ENCODE assay signal across 6 cellular contexts in genomic region chr19:36128392-36128736, GRCh38. TPM values are rescaled to one million over a fixed set of nuclear protein-coding genes. Genes with fewer than 3 reads are reported as not detected.
DNase-seq lines count a peak whose midpoint lies in the region; ATAC-seq, FAIRE-seq and TF ChIP-seq lines count a peak whose summit lies in the region.

No MANE protein-coding gene starts in this region.

- H3K4me2 ChIP-seq in HepG2 (ENCODE audit: low read depth, low read length) = peak overlapping the region; percentile 90

- FAIRE-seq in HepG2 (lab: Jason Lieb, UNC) = peak; percentile 30

- peak; percentile 42 for ATAC-seq in HepG2
- ATAC-seq in HG03457 (IDR thresholded peaks at IDR 0.05; ENCODE audit: unreplicated experiment) = no peak

- POLR2A ChIA-PET in HepG2 (lab: Yijun Ruan, JAX) = interaction anchor here (1.0 to 3.3 kb wide), 16 partner anchors 9 to 361 kb away, joined by 3 to 51 read pairs (median 8); partner anchors contain the start of genes CAPNS1, POLR2I, TBCB and THAP8

- no TSS peak for BruUV-seq in HepG2 (replicated peaks; lab: Mats Ljungman, UMichigan)

- CTCF ChIA-PET in HepG2 (lab: Yijun Ruan, JAX; ENCODE audit: low intra/inter-chr PET ratio, low total read pairs) = interaction anchor here (0.7 to 1.9 kb wide), 4 partner anchors 8 to 365 kb away, joined by 3 to 44 read pairs (median 3); no protein-coding TSS in a partner anchor

- TF ChIP-seq POLR2A in HepG2 (IDR thresholded peaks at IDR 0.05; ENCODE audit: insufficient read depth in 1 of 2, low read depth in 2 of 2, low read length in 2 of 2) = 0 out of 4 replicates have a peak, but pooled peaks of 1 of the 2 experiments have one; percentile 1

- no peaks in the 10 kb centered on the region for H3K79me2 ChIP-seq in HepG2 (ENCODE audit: insufficient read depth, low read length)

- H3K9me3 ChIP-seq in WERI-Rb-1 (ENCODE audit: severe bottlenecking) (no peaks in the 10 kb centered on the region), HepG2 (ENCODE audit: low read length) (no peaks in the 10 kb centered on the region)

- H3K36me3 ChIP-seq in WERI-Rb-1 = peaks cover 18% of the 10 kb centered on the region
- H3K36me3 ChIP-seq in HepG2 (replicated peaks in 1 of 2; ENCODE audit: control insufficient read depth in 1 of 2, insufficient read depth in 2 of 2, low read length in 2 of 2) = peaks cover 4 to 20% of the 10 kb centered on the region in 2 experiments; a peak in 3 of 5 replicates

- TF ChIP-seq EP300 in HepG2 (IDR thresholded peaks at IDR 0.05; ENCODE audit: low read depth in 2 of 2, low read length in 2 of 2) = no peak
- no peak for TF ChIP-seq EP300 in HepG2 (CRISPR knock-in tag; IDR thresholded peaks at IDR 0.05; ENCODE audit: borderline replicate concordance)

- H3K9ac ChIP-seq in HepG2 (ENCODE audit: insufficient read depth, low read depth, low read length) = peak overlapping the region; percentile 57

- intact Hi-C loops in HepG2 (cut with micrococcal nuclease; ENCODE audit: unreplicated experiment) = loop anchor here (1.0 to 10.0 kb wide), 2 partner anchors 8 to 366 kb away; no protein-coding TSS in a partner anchor

- H3K4me3 ChIP-seq in WERI-Rb-1 (ENCODE audit: low read depth, low read length) = peak overlapping the region; percentile 67
- H3K4me3 ChIP-seq in HepG2 (replicated peaks in 1 of 3; ENCODE audit: insufficient read depth in 1 of 3, low read depth in 2 of 3, low read length in 3 of 3) = peak overlapping the region; percentile 36 to 76 (median 72)

- H3K27me3 ChIP-seq in WERI-Rb-1 (ENCODE audit: insufficient read depth, low read depth, severe bottlenecking) = no peaks in the 10 kb centered on the region
- no peaks in the 10 kb centered on the region for H3K27me3 ChIP-seq in HepG2 (ENCODE audit: control insufficient read depth in 1 of 2, insufficient read depth in 2 of 2, low read length in 2 of 2)

- TF ChIP-seq RAD21 in HepG2 (CRISPR knock-in tag; IDR thresholded peaks at IDR 0.05) = no peak

- in situ Hi-C loops in HepG2 (cut with HindIII; ENCODE audit: extremely low pct_ligation_motif_present, low pct_unique_long_range_greater_than_20kb) = loop anchor here (5.0 kb wide), 1 partner anchor 44 kb away; no protein-coding TSS in a partner anchor

- peak overlapping the region; percentile 36 for H2AFZ ChIP-seq in HepG2 (ENCODE audit: low read length)

- no peaks in the 10 kb centered on the region for H4K20me1 ChIP-seq in HepG2 (ENCODE audit: insufficient read depth, low read length)

- WGBS in HepG2 (ENCODE audit: low lambda C conversion rate) = 3% methylated on average over 10 of the region's 10 CpGs

- peaks cover 45% of the 10 kb centered on the region for H3K4me1 ChIP-seq in HepG2 (ENCODE audit: insufficient read depth, low read length)

- TF ChIP-seq CTCF in WERI-Rb-1 (IDR thresholded peaks at IDR 0.05; ENCODE audit: low read depth, low read length) (no peak), HepG2 (CRISPR knock-in tag; IDR thresholded peaks at IDR 0.05) (no peak)

- H3K27ac ChIP-seq in WERI-Rb-1 = peak overlapping the region; percentile 92
- peak overlapping the region; percentile 90 for H3K27ac ChIP-seq in HepG2 (ENCODE audit: extremely low read length, insufficient read depth, low read length)

- DNase-seq in NCI-H1694 treated with DMSO at 0.1 percent for 48 hours (lab: John Stamatoyannopoulos, UW) (peak; percentile 31), NCI-H1694 (lab: John Stamatoyannopoulos, UW) (no peak), WERI-Rb-1 (peak; percentile 50), HepG2 (ENCODE audit: low spot score) (peak; percentile 52), RKO (ENCODE audit: low spot score) (no peak)

RNA-seq across cellular contexts. Expression of gene CAPNS1, which starts 11.5 kb away (rescaled TPM):
- total RNA-seq in HepG2 (2016; rRNA removed; fragmentation: Illumina TruSeq; extraction: Trizol) = 280 and 322 TPM in 2 replicates
- 123 and 145 TPM in 2 replicates for total RNA-seq in HepG2 (2016; cell fraction: cytosol; rRNA removed; fragmentation: Illumina TruSeq; extraction: Trizol; ENCODE audit: low read depth)
- total RNA-seq in HepG2 (2016; cell fraction: insoluble cytoplasmic fraction; rRNA removed; fragmentation: Illumina TruSeq; extraction: Trizol) = 261 and 342 TPM in 2 replicates
- total RNA-seq in HepG2 (2016; cell fraction: membrane; rRNA removed; fragmentation: Illumina TruSeq; extraction: Trizol) = 152 and 172 TPM in 2 replicates
- total RNA-seq in HepG2 (2016; cell fraction: nucleus; rRNA removed; fragmentation: Illumina TruSeq; extraction: Trizol) = 96.9 and 104 TPM in 2 replicates
- 526 and 533 TPM in 2 replicates for polyA plus RNA-seq in HepG2 (2011; rRNA removed)
- polyA plus RNA-seq in HepG2 (2011; cell fraction: cytosol; rRNA removed) = 204 and 262 TPM in 2 replicates
- polyA plus RNA-seq in HepG2 (2011; cell fraction: nucleus; rRNA removed) = 119 and 132 TPM in 2 replicates
- 299 and 302 TPM in 2 replicates for polyA plus RNA-seq in HepG2 (2012)
- polyA plus RNA-seq in HepG2 (2016; cell fraction: cytosol; fragmentation: Illumina TruSeq; extraction: Trizol; ENCODE audit: low read depth) = 206 and 217 TPM in 2 replicates
- polyA plus RNA-seq in HepG2 (2016; cell fraction: insoluble cytoplasmic fraction; fragmentation: Illumina TruSeq; extraction: Trizol; ENCODE audit: low read depth) = 455 and 533 TPM in 2 replicates
- 241 and 270 TPM in 2 replicates for polyA plus RNA-seq in HepG2 (2016; cell fraction: membrane; fragmentation: Illumina TruSeq; extraction: Trizol; ENCODE audit: low read depth)
- 326 and 330 TPM in 2 replicates for polyA plus RNA-seq in HepG2 (2016; cell fraction: nucleus; fragmentation: Illumina TruSeq; extraction: Trizol; ENCODE audit: insufficient read depth, low read depth)
- polyA minus RNA-seq in HepG2 (2011; rRNA and poly(A)+ RNA removed; ENCODE audit: low replicate concordance) = 458 and 714 TPM in 2 replicates
- 195 and 198 TPM in 2 replicates for polyA minus RNA-seq in HepG2 (2011; cell fraction: cytosol; rRNA and poly(A)+ RNA removed)
- polyA minus RNA-seq in HepG2 (2011; cell fraction: nucleus; rRNA and poly(A)+ RNA removed) = 43.9 and 66.4 TPM in 2 replicates

RNA-seq across cellular contexts. Expression of gene TBCB, which starts 13.1 kb away (rescaled TPM):
- 271 and 302 TPM in 2 replicates for total RNA-seq in HepG2 (2016; rRNA removed; fragmentation: Illumina TruSeq; extraction: Trizol)
- 111 and 137 TPM in 2 replicates for total RNA-seq in HepG2 (2016; cell fraction: cytosol; rRNA removed; fragmentation: Illumina TruSeq; extraction: Trizol; ENCODE audit: low read depth)
- total RNA-seq in HepG2 (2016; cell fraction: insoluble cytoplasmic fraction; rRNA removed; fragmentation: Illumina TruSeq; extraction: Trizol) = 287 and 330 TPM in 2 replicates
- total RNA-seq in HepG2 (2016; cell fraction: membrane; rRNA removed; fragmentation: Illumina TruSeq; extraction: Trizol) = 147 and 172 TPM in 2 replicates
- 88.1 and 109 TPM in 2 replicates for total RNA-seq in HepG2 (2016; cell fraction: nucleus; rRNA removed; fragmentation: Illumina TruSeq; extraction: Trizol)
- 245 and 276 TPM in 2 replicates for polyA plus RNA-seq in HepG2 (2011; rRNA removed)
- 268 and 334 TPM in 2 replicates for polyA plus RNA-seq in HepG2 (2011; cell fraction: cytosol; rRNA removed)
- 216 and 224 TPM in 2 replicates for polyA plus RNA-seq in HepG2 (2011; cell fraction: nucleus; rRNA removed)
- 194 and 206 TPM in 2 replicates for polyA plus RNA-seq in HepG2 (2012)
- polyA plus RNA-seq in HepG2 (2016; cell fraction: cytosol; fragmentation: Illumina TruSeq; extraction: Trizol; ENCODE audit: low read depth) = 122 and 132 TPM in 2 replicates
- polyA plus RNA-seq in HepG2 (2016; cell fraction: insoluble cytoplasmic fraction; fragmentation: Illumina TruSeq; extraction: Trizol; ENCODE audit: low read depth) = 315 and 344 TPM in 2 replicates
- 131 and 152 TPM in 2 replicates for polyA plus RNA-seq in HepG2 (2016; cell fraction: membrane; fragmentation: Illumina TruSeq; extraction: Trizol; ENCODE audit: low read depth)
- polyA plus RNA-seq in HepG2 (2016; cell fraction: nucleus; fragmentation: Illumina TruSeq; extraction: Trizol; ENCODE audit: insufficient read depth, low read depth) = 199 and 208 TPM in 2 replicates
- 123 and 179 TPM in 2 replicates for polyA minus RNA-seq in HepG2 (2011; rRNA and poly(A)+ RNA removed; ENCODE audit: low replicate concordance)
- polyA minus RNA-seq in HepG2 (2011; cell fraction: cytosol; rRNA and poly(A)+ RNA removed) = 73.9 and 84.3 TPM in 2 replicates
- 23.3 and 34.8 TPM in 2 replicates for polyA minus RNA-seq in HepG2 (2011; cell fraction: nucleus; rRNA and poly(A)+ RNA removed)

RNA-seq across cellular contexts. Expression of gene POLR2I, which starts 13.7 kb away (rescaled TPM):
- 101 and 104 TPM in 2 replicates for total RNA-seq in HepG2 (2016; rRNA removed; fragmentation: Illumina TruSeq; extraction: Trizol)
- total RNA-seq in HepG2 (2016; cell fraction: cytosol; rRNA removed; fragmentation: Illumina TruSeq; extraction: Trizol; ENCODE audit: low read depth) = 200 and 257 TPM in 2 replicates
- total RNA-seq in HepG2 (2016; cell fraction: insoluble cytoplasmic fraction; rRNA removed; fragmentation: Illumina TruSeq; extraction: Trizol) = 89.2 and 111 TPM in 2 replicates
- total RNA-seq in HepG2 (2016; cell fraction: membrane; rRNA removed; fragmentation: Illumina TruSeq; extraction: Trizol) = 150 and 193 TPM in 2 replicates
- total RNA-seq in HepG2 (2016; cell fraction: nucleus; rRNA removed; fragmentation: Illumina TruSeq; extraction: Trizol) = 28.9 and 41.0 TPM in 2 replicates
- polyA plus RNA-seq in HepG2 (2011; rRNA removed) = 40.5 and 41.1 TPM in 2 replicates
- 43.3 and 68.7 TPM in 2 replicates for polyA plus RNA-seq in HepG2 (2011; cell fraction: cytosol; rRNA removed)
- polyA plus RNA-seq in HepG2 (2011; cell fraction: nucleus; rRNA removed) = 35.8 and 39.5 TPM in 2 replicates
- polyA plus RNA-seq in HepG2 (2012) = 54.5 and 79.4 TPM in 2 replicates
- polyA plus RNA-seq in HepG2 (2016; cell fraction: cytosol; fragmentation: Illumina TruSeq; extraction: Trizol; ENCODE audit: low read depth) = 272 and 302 TPM in 2 replicates
- 78.5 and 105 TPM in 2 replicates for polyA plus RNA-seq in HepG2 (2016; cell fraction: insoluble cytoplasmic fraction; fragmentation: Illumina TruSeq; extraction: Trizol; ENCODE audit: low read depth)
- 180 and 196 TPM in 2 replicates for polyA plus RNA-seq in HepG2 (2016; cell fraction: membrane; fragmentation: Illumina TruSeq; extraction: Trizol; ENCODE audit: low read depth)
- polyA plus RNA-seq in HepG2 (2016; cell fraction: nucleus; fragmentation: Illumina TruSeq; extraction: Trizol; ENCODE audit: insufficient read depth, low read depth) = 49.3 and 68.2 TPM in 2 replicates
- 92.6 and 139 TPM in 2 replicates for polyA minus RNA-seq in HepG2 (2011; rRNA and poly(A)+ RNA removed; ENCODE audit: low replicate concordance)
- polyA minus RNA-seq in HepG2 (2011; cell fraction: cytosol; rRNA and poly(A)+ RNA removed) = 36.7 and 69.3 TPM in 2 replicates
- polyA minus RNA-seq in HepG2 (2011; cell fraction: nucleus; rRNA and poly(A)+ RNA removed) = 18.0 and 26.0 TPM in 2 replicates

RNA-seq across cellular contexts. Expression of gene OVOL3, which starts 17.4 kb away (rescaled TPM):
- total RNA-seq in HepG2 (2016; rRNA removed; fragmentation: Illumina TruSeq; extraction: Trizol) = not detected in 2 replicates
- total RNA-seq in HepG2 (2016; cell fraction: cytosol; rRNA removed; fragmentation: Illumina TruSeq; extraction: Trizol; ENCODE audit: low read depth) = not detected in 2 replicates
- total RNA-seq in HepG2 (2016; cell fraction: insoluble cytoplasmic fraction; rRNA removed; fragmentation: Illumina TruSeq; extraction: Trizol) = not detected in 2 replicates
- not detected in 2 replicates for total RNA-seq in HepG2 (2016; cell fraction: membrane; rRNA removed; fragmentation: Illumina TruSeq; extraction: Trizol)
- total RNA-seq in HepG2 (2016; cell fraction: nucleus; rRNA removed; fragmentation: Illumina TruSeq; extraction: Trizol) = not detected in 2 replicates
- polyA plus RNA-seq in HepG2 (2011; rRNA removed) = not detected in 2 replicates
- 0.09 TPM in 1 of 2 replicates, not detected in the other for polyA plus RNA-seq in HepG2 (2011; cell fraction: cytosol; rRNA removed)
- polyA plus RNA-seq in HepG2 (2011; cell fraction: nucleus; rRNA removed) = not detected in 2 replicates
- not detected in 2 replicates for polyA plus RNA-seq in HepG2 (2012)
- polyA plus RNA-seq in HepG2 (2016; cell fraction: cytosol; fragmentation: Illumina TruSeq; extraction: Trizol; ENCODE audit: low read depth) = not detected in 2 replicates
- not detected in 2 replicates for polyA plus RNA-seq in HepG2 (2016; cell fraction: insoluble cytoplasmic fraction; fragmentation: Illumina TruSeq; extraction: Trizol; ENCODE audit: low read depth)
- not detected in 2 replicates for polyA plus RNA-seq in HepG2 (2016; cell fraction: membrane; fragmentation: Illumina TruSeq; extraction: Trizol; ENCODE audit: low read depth)
- polyA plus RNA-seq in HepG2 (2016; cell fraction: nucleus; fragmentation: Illumina TruSeq; extraction: Trizol; ENCODE audit: insufficient read depth, low read depth) = not detected in 2 replicates
- not detected in 2 replicates for polyA minus RNA-seq in HepG2 (2011; rRNA and poly(A)+ RNA removed; ENCODE audit: low replicate concordance)
- not detected in 2 replicates for polyA minus RNA-seq in HepG2 (2011; cell fraction: cytosol; rRNA and poly(A)+ RNA removed)
- polyA minus RNA-seq in HepG2 (2011; cell fraction: nucleus; rRNA and poly(A)+ RNA removed) = not detected in 2 replicates

RNA-seq across cellular contexts. Expression of gene COX7A1, which starts 23.9 kb away (rescaled TPM):
- total RNA-seq in HepG2 (2016; rRNA removed; fragmentation: Illumina TruSeq; extraction: Trizol) = not detected in 2 replicates
- not detected in 2 replicates for total RNA-seq in HepG2 (2016; cell fraction: cytosol; rRNA removed; fragmentation: Illumina TruSeq; extraction: Trizol; ENCODE audit: low read depth)
- not detected in 2 replicates for total RNA-seq in HepG2 (2016; cell fraction: insoluble cytoplasmic fraction; rRNA removed; fragmentation: Illumina TruSeq; extraction: Trizol)
- not detected in 2 replicates for total RNA-seq in HepG2 (2016; cell fraction: membrane; rRNA removed; fragmentation: Illumina TruSeq; extraction: Trizol)
- not detected in 2 replicates for total RNA-seq in HepG2 (2016; cell fraction: nucleus; rRNA removed; fragmentation: Illumina TruSeq; extraction: Trizol)
- not detected in 2 replicates for polyA plus RNA-seq in HepG2 (2011; rRNA removed)
- polyA plus RNA-seq in HepG2 (2011; cell fraction: cytosol; rRNA removed) = not detected in 2 replicates
- not detected in 2 replicates for polyA plus RNA-seq in HepG2 (2011; cell fraction: nucleus; rRNA removed)
- not detected in 2 replicates for polyA plus RNA-seq in HepG2 (2012)
- polyA plus RNA-seq in HepG2 (2016; cell fraction: cytosol; fragmentation: Illumina TruSeq; extraction: Trizol; ENCODE audit: low read depth) = not detected in 2 replicates
- polyA plus RNA-seq in HepG2 (2016; cell fraction: insoluble cytoplasmic fraction; fragmentation: Illumina TruSeq; extraction: Trizol; ENCODE audit: low read depth) = not detected in 2 replicates
- polyA plus RNA-seq in HepG2 (2016; cell fraction: membrane; fragmentation: Illumina TruSeq; extraction: Trizol; ENCODE audit: low read depth) = not detected in 2 replicates
- polyA plus RNA-seq in HepG2 (2016; cell fraction: nucleus; fragmentation: Illumina TruSeq; extraction: Trizol; ENCODE audit: insufficient read depth, low read depth) = not detected in 2 replicates
- polyA minus RNA-seq in HepG2 (2011; rRNA and poly(A)+ RNA removed; ENCODE audit: low replicate concordance) = not detected in 2 replicates
- not detected in 2 replicates for polyA minus RNA-seq in HepG2 (2011; cell fraction: cytosol; rRNA and poly(A)+ RNA removed)
- polyA minus RNA-seq in HepG2 (2011; cell fraction: nucleus; rRNA and poly(A)+ RNA removed) = not detected in 2 replicates

Comparison
In these comparisons a context has a peak if more than half of its experiments do, and no peak if none do; other contexts are left out.
1. DNase-seq: peak in NCI-H1694 treated with DMSO at 0.1 percent for 48 hours (single experiment), WERI-Rb-1 (single experiment) and HepG2 (single experiment); none in NCI-H1694 (single experiment) and RKO (single experiment).